8 cellular contexts compared by ENCODE assay signal in the genomic region with DNA sequence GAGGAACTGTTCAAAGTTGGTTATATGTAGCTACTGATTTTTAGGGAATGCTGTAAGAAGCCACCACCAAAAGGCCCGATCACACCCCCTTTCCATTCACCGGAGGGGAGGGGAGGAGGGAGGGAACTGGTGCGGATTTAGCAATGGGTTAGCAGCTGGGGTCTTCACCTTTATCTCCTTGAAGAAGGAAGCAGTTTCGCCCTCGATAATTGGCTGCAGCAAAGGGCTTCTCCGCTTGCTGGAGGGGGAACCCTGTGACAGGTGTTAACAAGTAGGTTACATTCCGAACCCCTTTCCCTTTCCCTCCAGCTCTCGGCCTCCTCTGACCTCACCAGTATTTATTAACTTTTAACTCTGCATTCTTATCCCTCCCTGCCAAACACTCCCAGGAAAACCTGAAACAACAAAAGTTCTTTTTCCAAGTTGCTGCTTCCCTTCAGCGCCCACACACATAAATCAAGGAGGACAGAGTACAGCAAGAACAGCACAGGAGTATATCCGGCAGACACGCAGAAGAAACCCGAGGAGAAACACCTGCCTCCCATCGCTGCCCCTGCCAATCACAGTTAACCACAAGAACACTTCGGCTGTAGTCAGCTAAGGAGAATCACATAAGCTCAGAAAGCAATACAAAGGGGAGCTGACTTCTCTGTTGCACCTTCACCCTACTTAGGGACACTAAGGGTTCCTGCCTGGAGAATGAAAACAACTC. TPM values are rescaled to one million over a fixed set of nuclear protein-coding genes. Genes with fewer than 3 reads are reported as not detected.
DNase-seq lines count a peak whose midpoint lies in the region; ATAC-seq and TF ChIP-seq lines count a peak whose summit lies in the region.

No MANE protein-coding gene starts in this region.

- BruUV-seq in Calu3 (replicated peaks; lab: Mats Ljungman, UMichigan) (no TSS peak), mammary epithelial cell (replicated peaks; lab: Mats Ljungman, UMichigan) (no TSS peak)

- no peak overlapping the region for H3K4me2 ChIP-seq in mammary epithelial cell (ENCODE audit: insufficient read depth, low read depth, low read length)
- H3K4me2 ChIP-seq in parathyroid adenoma (ENCODE audit: low read length), result peak overlapping the region; percentile 2
- no peak overlapping the region for H3K4me2 ChIP-seq in GM23248 (ENCODE audit: unreplicated experiment)

- dilution Hi-C loops in mammary epithelial cell (cut with HindIII; ENCODE audit: low sequenced_read_pairs), result loop anchor here (5.0 kb wide), 1 partner anchor 70 kb away; no protein-coding TSS in a partner anchor

- no peak overlapping the region for H3K4me3 ChIP-seq in mammary epithelial cell (replicated peaks in 1 of 3; ENCODE audit: insufficient read depth in 1 of 3, low read depth in 2 of 3, low read length in 3 of 3)
- H3K4me3 ChIP-seq in parathyroid adenoma (ENCODE audit: low read depth, low read length), result no peak overlapping the region
- H3K4me3 ChIP-seq in GM23248, result no peak overlapping the region

- H3K36me3 Mint-ChIP-seq in Calu3 (ENCODE audit: insufficient read depth, unreplicated experiment) (no peaks in the 10 kb centered on the region), CD14-positive monocyte (peaks cover 73 to 76% of the 10 kb centered on the region in 2 donors)

- 34% methylated on average over 12 of the region's 14 CpGs for WGBS in mammary epithelial cell (ENCODE audit: low coverage, missing lambda C conversion rate)
- 85 to 91% methylated on average over 13 to 14 of the region's 14 CpGs for WGBS in GM23248 (ENCODE audit: low coverage in 1 of 2, low lambda C conversion rate in 2 of 2, missing lambda C conversion rate in 2 of 2), 2 experiments

- intact Hi-C loops in Calu3 (cut with micrococcal nuclease; ENCODE audit: unreplicated experiment) (loop anchor here (5.0 kb wide), 1 partner anchor 55 kb away; no protein-coding TSS in a partner anchor), mammary epithelial cell (cut with micrococcal nuclease) (no loop called here), CD14-positive monocyte (cut with micrococcal nuclease) (no loop called here)

- H3K36me3 ChIP-seq in mammary epithelial cell (ENCODE audit: insufficient read depth, low read length) (no peaks in the 10 kb centered on the region), parathyroid adenoma (ENCODE audit: control insufficient read depth, insufficient read depth, low read length) (no peaks in the 10 kb centered on the region), GM23248 (ENCODE audit: low read depth) (no peaks in the 10 kb centered on the region)

- ATAC-seq in GM21423 (IDR thresholded peaks at IDR 0.05; ENCODE audit: unreplicated experiment), result peak; percentile 97

- H3K9ac ChIP-seq in mammary epithelial cell (ENCODE audit: insufficient read depth, low read length), result no peak overlapping the region
- no peak overlapping the region for H3K9ac ChIP-seq in parathyroid adenoma
- no peak overlapping the region for H3K9ac ChIP-seq in GM23248

- DNase-seq in Calu3, result peak; percentile 28
- DNase-seq in HT-29 (ENCODE audit: low spot score), result peak; percentile 81
- peak; percentile 27 for DNase-seq in mammary epithelial cell
- DNase-seq in GM23248, result no peak
- DNase-seq in GOT3 (lab: John Stamatoyannopoulos, UW), result no peak
- no peak for DNase-seq in CD14-positive monocyte (ENCODE audit: low spot score)

- peak overlapping the region; percentile 10 for H3K4me3 Mint-ChIP-seq in Calu3 (ENCODE audit: low read depth, unreplicated experiment)
- no peak overlapping the region for H3K4me3 Mint-ChIP-seq in CD14-positive monocyte

- H3K27me3 Mint-ChIP-seq in Calu3 (ENCODE audit: unreplicated experiment) (no peaks in the 10 kb centered on the region), CD14-positive monocyte (ENCODE audit: low read depth in 3 of 3) (no peaks in the 10 kb centered on the region)

- H3K79me2 ChIP-seq in mammary epithelial cell (ENCODE audit: insufficient read depth, low read length), result no peaks in the 10 kb centered on the region
- peaks cover 7% of the 10 kb centered on the region for H3K79me2 ChIP-seq in parathyroid adenoma
- no peaks in the 10 kb centered on the region for H3K79me2 ChIP-seq in GM23248 (ENCODE audit: insufficient read depth)

- no peaks in the 10 kb centered on the region for H4K20me1 ChIP-seq in mammary epithelial cell (ENCODE audit: insufficient read depth, low read length)
- no peaks in the 10 kb centered on the region for H4K20me1 ChIP-seq in GM23248 (ENCODE audit: insufficient read depth)

- H3K9me3 Mint-ChIP-seq in Calu3 (ENCODE audit: low read depth, unreplicated experiment), result no peaks in the 10 kb centered on the region
- no peaks in the 10 kb centered on the region for H3K9me3 Mint-ChIP-seq in CD14-positive monocyte

- in situ Hi-C loops in mammary epithelial cell (cut with MboI; ENCODE audit: low sequenced_read_pairs in 2 of 2), result no loop called here
- in situ Hi-C loops in GM23248 (cut with MboI), result no loop called here

- no peak overlapping the region for H2AFZ ChIP-seq in mammary epithelial cell (ENCODE audit: low read depth, low read length)
- no peak overlapping the region for H2AFZ ChIP-seq in parathyroid adenoma
- H2AFZ ChIP-seq in GM23248, result no peak overlapping the region

- no peaks in the 10 kb centered on the region for H3K4me1 ChIP-seq in mammary epithelial cell (ENCODE audit: insufficient read depth, low read length)
- H3K4me1 ChIP-seq in parathyroid adenoma, result peaks cover 19% of the 10 kb centered on the region
- peaks cover 6% of the 10 kb centered on the region; the same call in 1 of the 2 replicates for H3K4me1 ChIP-seq in GM23248 (ENCODE audit: insufficient read depth)

- H3F3A ChIP-seq in GM23248 (ENCODE audit: insufficient read depth), result peaks cover 13% of the 10 kb centered on the region; the same call in 1 of the 2 replicates

- H3K27ac ChIP-seq in mammary epithelial cell (ENCODE audit: insufficient read depth, low read depth, low read length) (no peak overlapping the region), parathyroid adenoma (peak overlapping the region; percentile 63), GM23248 (no peak overlapping the region)

- H3K27ac Mint-ChIP-seq in Calu3 (ENCODE audit: unreplicated experiment) (no peak overlapping the region), CD14-positive monocyte (peak overlapping the region in 3 of 7 donors; percentile 2 to 46 (median 12))

- no peak for TF ChIP-seq CTCF in Calu3 (IDR thresholded peaks at IDR 0.05; ENCODE audit: unreplicated experiment)
- no peak for TF ChIP-seq CTCF in mammary epithelial cell (conservative IDR thresholded peaks at IDR 0.05 in 1 of 2, IDR thresholded peaks at IDR 0.05 in 1 of 2; ENCODE audit: extremely low read depth in 1 of 2, insufficient read depth in 1 of 2, low read depth in 1 of 2, low read length in 2 of 2)
- no peak for TF ChIP-seq CTCF in parathyroid adenoma (IDR thresholded peaks at IDR 0.05)
- no peak for TF ChIP-seq CTCF in CD14-positive monocyte (IDR thresholded peaks at IDR 0.05)

- no peaks in the 10 kb centered on the region for H3K9me3 ChIP-seq in mammary epithelial cell (replicated peaks; ENCODE audit: insufficient read depth, low read length)
- no peaks in the 10 kb centered on the region for H3K9me3 ChIP-seq in parathyroid adenoma (ENCODE audit: control insufficient read depth, low read length)
- no peaks in the 10 kb centered on the region for H3K9me3 ChIP-seq in GM23248 (ENCODE audit: low read depth)

- H3K4me1 Mint-ChIP-seq in Calu3 (ENCODE audit: low read depth, unreplicated experiment) (peaks cover 5% of the 10 kb centered on the region), CD14-positive monocyte (peaks cover 9% of the 10 kb centered on the region)

- CTCF ChIA-PET in Calu3 (lab: Charles Lee) (interaction anchor here (0.6 kb wide), 1 partner anchor 203 kb away, joined by 3 read pairs; no protein-coding TSS in a partner anchor), mammary epithelial cell (lab: Charles Lee; ENCODE audit: low non-redundant PET) (no interaction called here)

- H3K27me3 ChIP-seq in mammary epithelial cell (ENCODE audit: insufficient read depth, low read length), result no peaks in the 10 kb centered on the region
- no peaks in the 10 kb centered on the region for H3K27me3 ChIP-seq in parathyroid adenoma (ENCODE audit: control insufficient read depth, insufficient read depth, low read length)
- no peaks in the 10 kb centered on the region for H3K27me3 ChIP-seq in GM23248 (replicated peaks; ENCODE audit: insufficient read depth)

- no peaks in the 10 kb centered on the region for H3K9me2 ChIP-seq in GM23248 (ENCODE audit: insufficient read depth)

RNA-seq across cellular contexts. Expression of a gene that starts 39.8 kb away (rescaled TPM):
- total RNA-seq in Calu3 (2022) (not detected in 2 replicates), mammary epithelial cell (1 to 10 TPM; 2.8 to 4.7 TPM)
- 1.8 and 2.0 TPM in 2 replicates for total RNA-seq in HT-29 (2014; rRNA removed; shearing (Covaris generic))
- polyA plus RNA-seq in mammary epithelial cell (2.3 TPM), GM23248 (2016; fragmentation: Nextera tagmentation; extraction: Ambion mirVana) (5.2 and 6.7 TPM in 2 replicates), CD14-positive monocyte (under 1 TPM; 0.18 to 0.41 TPM)
- polyA minus RNA-seq in mammary epithelial cell, result 0.88 TPM
- 0.89 and 8.8 TPM in 2 replicates for total RNA-seq in GM23248 (2014; rRNA removed; shearing (Covaris generic))

Comparison
In these comparisons a context has a peak if more than half of its experiments do, and no peak if none do; other contexts are left out.
1. DNase-seq: peak in Calu3 (single experiment), HT-29 (single experiment) and mammary epithelial cell (single experiment); none in GM23248 (single experiment), GOT3 (single experiment) and CD14-positive monocyte (single experiment).